ENCODE assay signal across 33 cellular contexts in the genomic region with DNA sequence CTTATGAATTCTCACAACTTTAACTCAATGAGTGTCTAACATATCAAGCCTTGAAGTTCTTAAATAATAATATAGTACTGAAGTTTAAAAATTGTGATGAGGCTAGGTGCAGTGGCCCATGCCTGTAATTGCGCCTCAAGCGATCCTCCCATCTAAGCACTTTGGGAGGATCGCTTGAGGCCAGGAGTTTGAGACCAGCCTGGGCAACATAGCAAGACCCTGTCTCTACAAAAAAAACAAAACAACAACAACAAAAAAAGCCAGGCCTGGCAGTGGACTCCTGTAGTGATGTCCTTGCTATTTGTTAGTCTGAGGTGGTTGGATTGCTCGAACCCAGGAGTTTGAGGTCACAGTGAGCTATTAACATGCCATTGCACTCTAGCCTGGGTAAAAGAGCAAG.
"Had no signal": no experiment of that assay in that cellular context is flagged by ENCODE, and none has a peak within 500 bp of the region (broad histone marks: within the 10 kb centered on the region; RNA-seq: fewer than 3 reads in every experiment).

No MANE protein-coding gene starts in this region.

- ATAC-seq: activated naive CD4-positive, alpha-beta T cell treated with anti-CD3 and anti-CD28 coated beads, Interleukin-2, amount 50 U/mL, for 72 hours; activated naive CD8-positive, alpha-beta T cell treated with anti-CD3 and anti-CD28 coated beads, Interleukin-2, amount 50 U/mL, for 24 hours; activated T-cell treated with anti-CD3 and anti-CD28 coated beads, Interleukin-2, amount 50 U/mL, for 4 hours; activated T-cell treated with anti-CD3 and anti-CD28 coated beads, Interleukin-2, amount 50 U/mL, for 72 hours; activated T-helper 17 cell treated with anti-CD3 and anti-CD28 coated beads, Interleukin-2, amount 50 U/mL, for 72 hours; body of pancreas had no signal

- H3K4me1 ChIP-seq: adrenal gland, ascending aorta, breast epithelium had no signal

- H3K9me3 ChIP-seq: adrenal gland, ascending aorta, body of pancreas, breast epithelium had no signal

- FAIRE-seq: astrocyte, bronchial epithelial cell had no signal

- H3K36me3 ChIP-seq: adrenal gland, ascending aorta, brain microvascular endothelial cell, breast epithelium, cardiac muscle cell had no signal

- H3K27me3 ChIP-seq: adrenal gland, ascending aorta, body of pancreas, brain microvascular endothelial cell, breast epithelium, cardiac muscle cell had no signal

- H3K4me3 ChIP-seq: adrenal gland, ascending aorta, body of pancreas, breast epithelium, cardiac muscle cell had no signal

- H3K27ac ChIP-seq: adrenal gland, ascending aorta, body of pancreas, brain microvascular endothelial cell, breast epithelium, cardiac muscle cell had no signal

- DNase-seq: activated effector memory CD4-positive, alpha-beta T cell treated with anti-CD3 and anti-CD28 coated beads, Interleukin-2, amount 50 U/mL, for 16 hours; activated effector memory CD4-positive, alpha-beta T cell treated with Interleukin-2 at 50 U/mL for 16 hours; activated gamma-delta T cell; activated gamma-delta T cell treated with Interleukin-2 at 50 U/mL for 16 hours; activated naive CD4-positive, alpha-beta T cell; activated naive CD4-positive, alpha-beta T cell treated with anti-CD3 and anti-CD28 coated beads for 36 hours; activated naive CD4-positive, alpha-beta T cell treated with anti-CD3 and anti-CD28 coated beads, Interleukin-2, amount 10 ng/mL, durations not matched to agents 7 days and 5 days; activated naive CD4-positive, alpha-beta T cell treated with anti-CD3 and anti-CD28 coated beads, Interleukin-2, amount 50 U/mL, for 16 hours; activated naive CD4-positive, alpha-beta T cell treated with Interleukin-2 at 50 U/mL for 16 hours; activated naive CD8-positive, alpha-beta T cell treated with anti-CD3 and anti-CD28 coated beads for 36 hours; activated naive CD8-positive, alpha-beta T cell treated with anti-CD3 and anti-CD28 coated beads, Interleukin-2, amount 10 ng/mL, durations not matched to agents 7 days and 5 days; activated naive CD8-positive, alpha-beta T cell treated with anti-CD3 and anti-CD28 coated beads, Interleukin-2, amount 50 U/mL, for 24 hours; activated T-cell treated with anti-CD3 and anti-CD28 coated beads, Interleukin-2, amount 50 U/mL, for 24 hours; activated T-cell treated with anti-CD3 and anti-CD28 coated beads, Interleukin-2, amount 50 U/mL, for 4 hours; activated T-cell treated with anti-CD3 and anti-CD28 coated beads, Interleukin-2, amount 50 U/mL, for 48 hours; activated T-cell treated with anti-CD3 and anti-CD28 coated beads, Interleukin-2, amount 50 U/mL, for 72 hours; adrenal gland; amniotic stem cell; amygdala; anterior cingulate cortex; aorta; body of pancreas; brain microvascular endothelial cell; caudate nucleus; central memory CD4-positive, alpha-beta T cell; cerebellar nuclear complex had no signal
